24 cellular contexts compared by ENCODE assay signal in genomic region chr6:161361529-161361928, GRCh38.
"Had no signal": no experiment of that assay in that cellular context is flagged by ENCODE, and none has a peak within 500 bp of the region (broad histone marks: within the 10 kb centered on the region; RNA-seq: fewer than 3 reads in every experiment).

No MANE protein-coding gene starts in this region.

- H3K27ac Mint-ChIP-seq: dendritic cell treated with granulocyte-macrophage colony-stimulating factor and Interleukin-4, amounts not matched to agents 40 ng/mL and 50 ng/mL, for 4 days; mesothelial cell of epicardium had no signal

- FAIRE-seq: endothelial cell of umbilical vein, frontal cortex, kidney had no signal

- ATAC-seq: foreskin keratinocyte, gastroesophageal sphincter, heart left ventricle, left colon, left lung, left ventricle myocardium superior, lower lobe of right lung, mucosa of descending colon had no signal

- H3K4me2 ChIP-seq: hepatocyte had no signal

- H3K4me3 ChIP-seq: colonic mucosa, esophagus muscularis mucosa, gastroesophageal sphincter, heart left ventricle, hepatocyte, left lung, lower lobe of right lung, mucosa of descending colon had no signal

- H3K27me3 ChIP-seq: colonic mucosa, esophagus muscularis mucosa, foreskin keratinocyte, gastroesophageal sphincter, heart left ventricle, hepatocyte, left lung had no signal

- H2AFZ ChIP-seq: hepatocyte had no signal

- H3K4me1 ChIP-seq: colonic mucosa, foreskin keratinocyte, gastroesophageal sphincter, lower lobe of right lung had no signal

- H3K9me3 ChIP-seq: colonic mucosa, lower lobe of right lung had no signal

- H3K27ac ChIP-seq: colonic mucosa, esophagus muscularis mucosa, foreskin keratinocyte, gastroesophageal sphincter, heart left ventricle, hepatocyte, left lung, lower lobe of right lung had no signal

- H3K4me1 Mint-ChIP-seq: mesothelial cell of epicardium had no signal

- H3K36me3 ChIP-seq: colonic mucosa, gastroesophageal sphincter, heart left ventricle, left lung, lower lobe of right lung had no signal

- H3K79me2 ChIP-seq: hepatocyte had no signal

- DNase-seq: colonic mucosa; cortex of kidney; effector CD4-positive, alpha-beta T cell; effector memory CD4-positive, alpha-beta T cell; foreskin keratinocyte; heart left ventricle; hypothalamus; immature natural killer cell; islet precursor cell; kidney; kidney glomerular epithelial cell; left colon; left lung; left ventricle myocardium superior; lower lobe of right lung; mesenchymal stem cell; mucosa of descending colon had no signal

- H3K4me3 Mint-ChIP-seq: dendritic cell treated with granulocyte-macrophage colony-stimulating factor and Interleukin-4, amounts not matched to agents 40 ng/mL and 50 ng/mL, for 4 days; immature natural killer cell; mesothelial cell of epicardium had no signal
